ENCODE assay signal across 31 cellular contexts in the genomic region with DNA sequence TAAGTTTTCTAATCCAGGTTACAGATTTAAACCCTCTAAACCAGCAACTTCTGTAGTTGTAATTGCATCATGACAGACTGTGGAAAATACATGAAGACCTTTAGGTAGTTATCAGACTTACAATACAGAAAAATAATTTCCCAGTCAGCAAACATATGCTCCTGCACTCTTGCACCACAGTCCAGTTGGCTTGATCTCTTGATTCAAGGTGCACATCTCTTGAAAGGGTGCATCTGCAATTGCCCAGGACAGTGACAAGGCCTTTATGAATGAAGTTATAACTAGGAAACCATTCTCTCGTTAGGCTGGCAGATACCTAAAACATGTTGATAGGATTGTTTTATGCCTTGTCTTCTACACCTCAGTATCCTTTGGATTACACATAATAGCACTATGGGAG. TPM values are rescaled to one million over a fixed set of nuclear protein-coding genes. Genes with fewer than 3 reads are reported as not detected.
"Had no signal": no experiment of that assay in that cellular context is flagged by ENCODE, and none has a peak within 500 bp of the region (broad histone marks: within the 10 kb centered on the region; RNA-seq: fewer than 3 reads in every experiment).

No MANE protein-coding gene starts in this region.

- FAIRE-seq: urothelium cell line had no signal

- H3K27ac ChIP-seq: stomach, suprapubic skin, testis, thoracic aorta, thyroid gland, tibial artery, tibial nerve, transverse colon, upper lobe of left lung, upper lobe of right lung, uterus, vagina had no signal

- DNase-seq: stimulated activated CD4-positive, alpha-beta T cell treated with anti-CD3 and anti-CD28 coated beads, Interleukin-2, amount 100 ng/mL, for 48 hours; stimulated activated CD4-positive, alpha-beta T cell treated with anti-CD3 and anti-CD28 coated beads, Interleukin-4, amount 100 ng/mL, for 1 hour; stimulated activated CD4-positive, alpha-beta T cell treated with anti-CD3 and anti-CD28 coated beads, Interleukin-4, amount 100 ng/mL, for 24 hours; stimulated activated CD4-positive, alpha-beta T cell treated with anti-CD3 and anti-CD28 coated beads, Interleukin-4, amount 100 ng/mL, for 4 hours; stimulated activated CD8-positive, alpha-beta memory T cell treated with anti-CD3 and anti-CD28 coated beads, Interleukin-4, amount 100 ng/mL, for 48 hours; stimulated activated naive B cell treated with anti-CD40 and anti-IgM and Interleukin-4, amounts not matched to agents 10 μg/mL and 1 μg/mL and 100 μg/mL, for 72 hours; stimulated activated naive CD4-positive, alpha-beta T cell; stimulated activated naive CD4-positive, alpha-beta T cell treated with Interleukin-2 at 50 U/mL for 16 hours; stimulated activated naive CD8-positive, alpha-beta T cell treated with anti-CD3 and anti-CD28 coated beads, Interleukin-15, amount 100 ng/mL, for 72 hours; stimulated activated naive CD8-positive, alpha-beta T cell treated with anti-CD3 and anti-CD28 coated beads, Interleukin-15, Interleukin-2, amounts not matched to agents 100 U/mL and 50 U/mL, for 24 hours; stomach; substantia nigra; testis; thyroid gland; tibial artery; transverse colon; trophoblast cell; upper lobe of left lung; upper lobe of right lung; uterus had no signal

- H3K9me3 ChIP-seq: suprapubic skin, testis, thoracic aorta, thyroid gland, tibial artery, tibial nerve, transverse colon, upper lobe of left lung, upper lobe of right lung, uterus, vagina had no signal

- H3K36me3 ChIP-seq: stomach, suprapubic skin, thoracic aorta, thyroid gland, tibial artery, tibial nerve, transverse colon, upper lobe of left lung, upper lobe of right lung, uterus, vagina had no signal

- H3K4me1 ChIP-seq: stomach, testis, thyroid gland, tibial artery, tibial nerve, upper lobe of left lung, uterus, vagina had no signal

- H3K27me3 ChIP-seq: testis, thyroid gland, transverse colon, upper lobe of left lung, uterus, vagina had no signal

- H3K4me3 ChIP-seq: stomach, suprapubic skin, testis, thoracic aorta, thyroid gland, tibial artery, tibial nerve, transverse colon, upper lobe of left lung, upper lobe of right lung, uterus, vagina had no signal

- ATAC-seq: stimulated activated effector memory CD8-positive, alpha-beta T cell treated with anti-CD3 and anti-CD28 coated beads, Interleukin-12 subunit alpha, Interleukin-12 subunit beta, amount 100 ng/mL, for 72 hours; stimulated activated memory B cell treated with anti-CD40 and anti-IgM and Interleukin-4, amounts not matched to agents 10 μg/mL and 1 μg/mL and 100 μg/mL, for 72 hours; stimulated activated naive B cell treated with anti-CD40 and anti-IgM and Interleukin-4, amounts not matched to agents 10 μg/mL and 1 μg/mL and 100 μg/mL, for 72 hours; stimulated activated naive CD8-positive, alpha-beta T cell treated with anti-CD3 and anti-CD28 coated beads, Interleukin-15, amount 100 ng/mL, for 72 hours; stimulated activated naive CD8-positive, alpha-beta T cell treated with anti-CD3 and anti-CD28 coated beads, Interleukin-15, Interleukin-2, amounts not matched to agents 100 U/mL and 50 U/mL, for 24 hours; upper lobe of right lung had no signal

RNA-seq across cellular contexts. Expression of a gene that starts 7.6 kb away (rescaled TPM):
- total RNA-seq: stomach, subcutaneous adipose tissue, suprapubic skin, temporal lobe, thoracic aorta, tibial nerve, upper lobe of left lung, upper lobe of right lung, ureter, vagina had no signal
- polyA plus RNA-seq: stomach, urinary bladder had no signal
